ENCODE assay signal across 10 cellular contexts in the genomic region with DNA sequence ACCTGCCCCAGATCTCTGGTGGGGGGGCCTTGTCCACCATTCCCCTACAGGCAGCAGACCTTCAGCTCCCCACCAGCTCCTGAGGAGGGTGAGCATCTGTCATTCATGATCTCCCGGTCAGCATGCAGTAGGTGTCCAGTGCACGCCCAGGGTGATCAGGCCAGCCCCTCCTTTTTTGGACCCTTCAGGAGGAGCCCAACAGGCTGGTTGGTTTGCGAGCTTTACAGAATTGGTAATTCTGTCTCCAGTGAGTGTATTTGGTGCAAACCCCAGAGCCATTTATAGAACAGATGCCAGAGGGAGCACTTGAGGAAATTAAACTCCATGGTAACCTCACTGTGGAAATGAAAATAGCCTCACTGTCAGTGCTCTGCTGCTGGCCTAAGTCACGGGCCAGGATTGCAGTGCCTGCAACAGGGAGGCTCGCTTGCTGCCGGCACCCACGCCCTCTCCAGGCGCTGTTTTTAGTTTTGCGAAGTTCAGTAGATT. TPM values are rescaled to one million over a fixed set of nuclear protein-coding genes. Genes with fewer than 3 reads are reported as not detected.
DNase-seq lines count a peak whose midpoint lies in the region; ATAC-seq, FAIRE-seq and TF ChIP-seq lines count a peak whose summit lies in the region.
"Had no signal": no experiment of that assay in that cellular context is flagged by ENCODE, and none has a peak within 500 bp of the region (broad histone marks: within the 10 kb centered on the region; RNA-seq: fewer than 3 reads in every experiment).

No MANE protein-coding gene starts in this region.

- H3K27me3 ChIP-seq in testis: no peaks in the 10 kb centered on the region
- H3K27me3 ChIP-seq in mammary epithelial cell (ENCODE audit: insufficient read depth, low read length): no peaks in the 10 kb centered on the region

- no peak overlapping the region for H2AFZ ChIP-seq in mammary epithelial cell (ENCODE audit: low read depth, low read length)

- H3K9me3 ChIP-seq in testis (no peaks in the 10 kb centered on the region), mammary epithelial cell (replicated peaks; ENCODE audit: insufficient read depth, low read length) (no peaks in the 10 kb centered on the region)

- H3K4me3 ChIP-seq in testis (no peak overlapping the region), mammary epithelial cell (replicated peaks in 1 of 3; ENCODE audit: insufficient read depth in 1 of 3, low read depth in 2 of 3, low read length in 3 of 3) (no peak overlapping the region)

- H3K9ac ChIP-seq in mammary epithelial cell (ENCODE audit: insufficient read depth, low read length): no peak overlapping the region

- TF ChIP-seq CTCF in testis (IDR thresholded peaks at IDR 0.05) (no peak), mammary epithelial cell (conservative IDR thresholded peaks at IDR 0.05 in 1 of 2, IDR thresholded peaks at IDR 0.05 in 1 of 2; ENCODE audit: extremely low read depth in 1 of 2, insufficient read depth in 1 of 2, low read depth in 1 of 2, low read length in 2 of 2) (no peak)

- intact Hi-C loops in testis (cut with DNase I; ENCODE audit: low total_unique reads) (no loop called here), mammary epithelial cell (cut with micrococcal nuclease) (no loop called here)

- no TSS peak for BruUV-seq in mammary epithelial cell (replicated peaks; lab: Mats Ljungman, UMichigan)

- no peak for TF ChIP-seq POLR2A in testis (IDR thresholded peaks at IDR 0.05)

- peak overlapping the region in 1 of 2 donors; percentile 48 for H3K27ac ChIP-seq in testis
- H3K27ac ChIP-seq in mammary epithelial cell (ENCODE audit: insufficient read depth, low read depth, low read length): no peak overlapping the region

- dilution Hi-C loops in mammary epithelial cell (cut with HindIII; ENCODE audit: low sequenced_read_pairs): loop anchor here (5.0 kb wide), 1 partner anchor 55 kb away; no protein-coding TSS in a partner anchor

- H4K20me1 ChIP-seq in mammary epithelial cell (ENCODE audit: insufficient read depth, low read length): no peaks in the 10 kb centered on the region

- DNase-seq in NCI-H1417 treated with DMSO at 0.1 percent for 48 hours (lab: John Stamatoyannopoulos, UW) (peak; percentile 63), amygdala (lab: John Stamatoyannopoulos, UW) (peak in 32 of 56 donors; percentile 22 to 80 (median 52)), testis (peak; percentile 70), iPS-NIHi11 (ENCODE audit: low spot score) (no peak), activated gamma-delta T cell treated with Interleukin-2 at 50 U/mL for 16 hours (no peak), mammary epithelial cell (no peak)

- no peak overlapping the region for H3K4me2 ChIP-seq in mammary epithelial cell (ENCODE audit: insufficient read depth, low read depth, low read length)

- in situ Hi-C loops in mammary epithelial cell (cut with MboI; ENCODE audit: low sequenced_read_pairs in 2 of 2): no loop called here

- CTCF ChIA-PET in mammary epithelial cell (lab: Charles Lee; ENCODE audit: low non-redundant PET): no interaction called here

- FAIRE-seq in islet of Langerhans (lab: Jason Lieb, UNC): peak; percentile 90
- FAIRE-seq: H54 had no signal

- WGBS in testis, 2 donors: 37 to 49% methylated on average over 8 to 9 of the region's 9 CpGs
- 38% methylated on average over 9 of the region's 9 CpGs for WGBS in mammary epithelial cell (ENCODE audit: low coverage, missing lambda C conversion rate)

- H3K36me3 ChIP-seq in testis (ENCODE audit: low read depth, missing control alignments) (no peaks in the 10 kb centered on the region), mammary epithelial cell (ENCODE audit: insufficient read depth, low read length) (no peaks in the 10 kb centered on the region)

- no peaks in the 10 kb centered on the region for H3K79me2 ChIP-seq in mammary epithelial cell (ENCODE audit: insufficient read depth, low read length)

- peaks cover 32% of the 10 kb centered on the region for H3K4me1 ChIP-seq in testis
- H3K4me1 ChIP-seq in mammary epithelial cell (ENCODE audit: insufficient read depth, low read length): no peaks in the 10 kb centered on the region

- ATAC-seq in HG03159 (IDR thresholded peaks at IDR 0.05; ENCODE audit: unreplicated experiment): no peak

RNA-seq across cellular contexts. Expression of gene WNK2, which starts 23.4 kb away (rescaled TPM):
- total RNA-seq in testis (10 to 100 TPM; 50.5 to 91.1 TPM), mammary epithelial cell (10 to 100 TPM in 1 of 2 donors, under 1 TPM in 1; 0.49 to 12.8 TPM)
- polyA plus RNA-seq in testis (ENCODE audit: insufficient read depth, low read depth, low replicate concordance) (29.0 TPM), mammary epithelial cell (0.01 TPM)
- not detected for polyA minus RNA-seq in mammary epithelial cell
- total RNA-seq: subcutaneous adipose tissue had no signal

Comparison
In these comparisons a context has a peak if more than half of its experiments do, and no peak if none do; other contexts are left out.
1. DNase-seq: peak in NCI-H1417 treated with DMSO at 0.1 percent for 48 hours (single experiment), amygdala (32 of 56) and testis (single experiment); none in iPS-NIHi11 (single experiment), activated gamma-delta T cell treated with Interleukin-2 at 50 U/mL for 16 hours (single experiment) and mammary epithelial cell (single experiment).